In the genomic region with DNA sequence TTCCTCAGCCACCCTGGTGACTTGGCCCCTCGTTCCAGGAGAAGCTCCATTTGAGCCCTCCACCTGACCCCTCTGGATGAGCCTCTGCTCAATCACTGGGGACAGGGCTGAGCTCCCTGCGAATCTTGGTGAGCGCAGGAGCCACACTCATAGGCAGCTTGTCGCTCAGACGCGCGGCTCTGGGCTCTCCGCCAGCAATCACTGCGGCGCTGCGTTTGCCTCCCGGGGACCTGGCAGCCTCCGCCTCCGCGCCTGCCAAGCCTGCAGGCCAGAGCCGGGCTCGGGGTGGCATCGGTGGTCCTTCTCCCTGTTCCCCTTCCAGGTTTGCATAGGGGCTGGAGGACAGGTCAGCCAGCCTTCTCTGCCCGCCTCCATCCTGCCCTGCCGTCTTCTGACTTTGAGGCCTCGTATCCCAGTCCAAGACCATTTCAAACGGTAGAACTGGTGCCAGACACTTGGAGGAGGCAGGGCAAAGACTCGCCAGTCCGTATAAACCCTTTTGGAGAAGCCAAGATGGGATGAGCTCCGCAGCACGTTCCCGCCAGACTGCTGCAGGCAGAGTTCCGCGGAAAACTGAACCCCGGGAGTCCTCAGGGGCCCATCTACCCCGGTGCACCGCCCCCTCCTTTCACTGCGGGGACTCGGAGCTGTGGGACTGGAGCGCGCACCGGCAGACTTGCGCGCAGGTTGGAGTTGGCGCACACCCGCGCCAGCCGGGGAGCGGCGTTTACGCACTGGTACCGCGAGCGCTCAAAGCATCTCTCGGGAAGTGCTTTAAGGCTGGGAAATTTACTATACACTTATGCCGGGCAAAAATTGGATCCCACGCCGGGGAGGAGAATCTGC, we compare ENCODE assay signal across 8 cellular contexts. TPM values are rescaled to one million over a fixed set of nuclear protein-coding genes. Genes with fewer than 3 reads are reported as not detected.
DNase-seq lines count a peak whose midpoint lies in the region; ATAC-seq and TF ChIP-seq lines count a peak whose summit lies in the region.

No MANE protein-coding gene starts in this region.

- H3K36me3 Mint-ChIP-seq in GM23338 (ENCODE audit: low read depth) = no peaks in the 10 kb centered on the region
- H3K36me3 Mint-ChIP-seq in mesothelial cell of epicardium = no peaks in the 10 kb centered on the region

- no TSS peak for BruUV-seq in PC-3 (replicated peaks; lab: Mats Ljungman, UMichigan)

- POLR2A ChIA-PET in AG04450 (lab: Yijun Ruan, JAX) = interaction anchor here (1.8 kb wide), 1 partner anchor 406 kb away, joined by 6 read pairs; no protein-coding TSS in a partner anchor
- POLR2A ChIA-PET in PC-3 (lab: Charles Lee; ENCODE audit: unreplicated experiment) = no interaction called here

- H3K36me3 ChIP-seq in GM23338 (ENCODE audit: insufficient read depth) (no peaks in the 10 kb centered on the region), PC-3 (ENCODE audit: low read depth, low read length) (no peaks in the 10 kb centered on the region), upper lobe of right lung (no peaks in the 10 kb centered on the region)

- H3K4me2 ChIP-seq in GM23338 (peak overlapping the region; percentile 96), PC-3 (ENCODE audit: low read length) (peak overlapping the region; percentile 85)

- H3K4me1 Mint-ChIP-seq in GM23338 (peaks cover 28% of the 10 kb centered on the region), mesothelial cell of epicardium (peaks cover 17% of the 10 kb centered on the region)

- H3F3A ChIP-seq in GM23338 (replicated peaks; ENCODE audit: low read depth) (peaks cover 18% of the 10 kb centered on the region; the same call in 1 of the 2 replicates), PC-3 (ENCODE audit: low read length, unreplicated experiment) (no peaks in the 10 kb centered on the region)

- H3K9me3 Mint-ChIP-seq in GM23338 = no peaks in the 10 kb centered on the region
- no peaks in the 10 kb centered on the region for H3K9me3 Mint-ChIP-seq in mesothelial cell of epicardium

- no peak overlapping the region for H3K9ac ChIP-seq in PC-3 (ENCODE audit: low read length)

- peak overlapping the region; percentile 85 for H3K4me3 Mint-ChIP-seq in GM23338
- peak overlapping the region; percentile 71 for H3K4me3 Mint-ChIP-seq in mesothelial cell of epicardium

- ATAC-seq in GM23338 = peak; percentile 75
- peak; percentile 60 for ATAC-seq in PC-3
- peak; percentile 64 for ATAC-seq in upper lobe of right lung
- ATAC-seq in GM18867 (IDR thresholded peaks at IDR 0.05; ENCODE audit: unreplicated experiment) = no peak

- H3K4me1 ChIP-seq in GM23338 (ENCODE audit: insufficient read depth) (peaks cover 38% of the 10 kb centered on the region), PC-3 (ENCODE audit: insufficient read depth, low read length) (peaks cover 13% of the 10 kb centered on the region), upper lobe of right lung (peaks cover 12% of the 10 kb centered on the region)

- DNase-seq in AG04450 (ENCODE audit: low read depth, low spot score) = no peak
- peak; percentile 76 for DNase-seq in GM23338 (ENCODE audit: low spot score)
- DNase-seq in PC-3 = peak; percentile 52
- DNase-seq in epithelial cell of esophagus (ENCODE audit: low read depth) = peak; percentile 51
- DNase-seq in mesothelial cell of epicardium (ENCODE audit: low spot score in 2 of 2, unreplicated experiment in 2 of 2) = peak; percentile 37 to 68
- peak; percentile 81 for DNase-seq in upper lobe of right lung
- DNase-seq in SKM-1 treated with dmso at 0.1 percent for 144 hours (lab: John Stamatoyannopoulos, UW; ENCODE audit: unreplicated experiment) = no peak

- H4K20me1 ChIP-seq in GM23338 (replicated peaks; ENCODE audit: insufficient read depth) (no peaks in the 10 kb centered on the region), PC-3 (ENCODE audit: low read length) (no peaks in the 10 kb centered on the region)

- intact Hi-C loops in PC-3 (cut with micrococcal nuclease) = no loop called here
- intact Hi-C loops in upper lobe of right lung (cut with DNase I) = no loop called here

- H3K27ac ChIP-seq in AG04450 (ENCODE audit: low read depth, low read length) (no peak overlapping the region), GM23338 (ENCODE audit: low read depth) (no peak overlapping the region), PC-3 (ENCODE audit: low read length) (no peak overlapping the region), upper lobe of right lung (no peak overlapping the region)

- H2AFZ ChIP-seq in GM23338 (peak overlapping the region; percentile 98), PC-3 (ENCODE audit: low read length) (peak overlapping the region; percentile 56)

- H3K9me3 ChIP-seq in AG04450 (ENCODE audit: control insufficient read depth, insufficient read depth, low read length) (no peaks in the 10 kb centered on the region; the same call in 1 of the 2 replicates), PC-3 (ENCODE audit: low read length) (no peaks in the 10 kb centered on the region), upper lobe of right lung (no peaks in the 10 kb centered on the region)

- TF ChIP-seq CTCF in AG04450 (IDR thresholded peaks at IDR 0.05; ENCODE audit: low read depth, low read length) (no peak), GM23338 (conservative IDR thresholded peaks at IDR 0.05; ENCODE audit: low read depth in 2 of 2) (no peak), PC-3 (conservative IDR thresholded peaks at IDR 0.05; ENCODE audit: low read depth, low read length) (no peak), epithelial cell of esophagus (IDR thresholded peaks at IDR 0.05; ENCODE audit: insufficient read depth, low read depth, low read length, missing control alignments) (no peak), mesothelial cell of epicardium (IDR thresholded peaks at IDR 0.05; ENCODE audit: unreplicated experiment) (no peak), upper lobe of right lung (IDR thresholded peaks at IDR 0.05) (no peak)

- H3K27me3 ChIP-seq in AG04450 (ENCODE audit: control insufficient read depth, insufficient read depth, low read length) = peaks cover 21% of the 10 kb centered on the region
- H3K27me3 ChIP-seq in GM23338 (ENCODE audit: insufficient read depth) = peaks cover 75% of the 10 kb centered on the region
- peaks cover 84% of the 10 kb centered on the region for H3K27me3 ChIP-seq in PC-3 (ENCODE audit: low read length)
- H3K27me3 ChIP-seq in upper lobe of right lung = peaks cover 56% of the 10 kb centered on the region

- no peaks in the 10 kb centered on the region for H3K79me2 ChIP-seq in GM23338 (replicated peaks; ENCODE audit: insufficient read depth)
- H3K79me2 ChIP-seq in PC-3 (ENCODE audit: low read length) = no peaks in the 10 kb centered on the region

- no peaks in the 10 kb centered on the region for H3K9me2 ChIP-seq in GM23338 (ENCODE audit: insufficient read depth)
- no peaks in the 10 kb centered on the region for H3K9me2 ChIP-seq in PC-3 (replicated peaks; ENCODE audit: low read length)

- H3K27ac Mint-ChIP-seq in GM23338 (no peak overlapping the region), mesothelial cell of epicardium (no peak overlapping the region)

- H3K27me3 Mint-ChIP-seq in GM23338 (ENCODE audit: insufficient read depth, low read depth, poor library complexity) = peaks cover 50% of the 10 kb centered on the region
- H3K27me3 Mint-ChIP-seq in mesothelial cell of epicardium (ENCODE audit: low read depth) = peaks cover 90% of the 10 kb centered on the region

- CTCF ChIA-PET in AG04450 (lab: Charles Lee) (interaction anchor here (0.6 to 3.6 kb wide), 48 partner anchors 9 to 509 kb away, joined by 3 to 40 read pairs (median 4); no protein-coding TSS in a partner anchor), PC-3 (lab: Charles Lee) (interaction anchor here (0.8 kb wide), 1 partner anchor 41 kb away, joined by 5 read pairs; no protein-coding TSS in a partner anchor)

- H3K4me3 ChIP-seq in AG04450 (ENCODE audit: low read depth, low read length) (peak overlapping the region; percentile 62), GM23338 (peak overlapping the region; percentile 78), PC-3 (ENCODE audit: low read length) (peak overlapping the region; percentile 56), epithelial cell of esophagus (ENCODE audit: low read length) (no peak overlapping the region), upper lobe of right lung (peak overlapping the region; percentile 47)

TF ChIP-seq in GM23338, 12 proteins besides CTCF, POLR2A, EP300 and RAD21:
- TF ChIP-seq STAT1 (IDR thresholded peaks at IDR 0.05; ENCODE audit: unreplicated experiment) (no peak), NANOG (IDR thresholded peaks at IDR 0.05; ENCODE audit: borderline replicate concordance) (no peak), EZH2 (IDR thresholded peaks at IDR 0.05; ENCODE audit: low read depth, unreplicated experiment) (peak; percentile 57), JUNB (IDR thresholded peaks at IDR 0.05; ENCODE audit: unreplicated experiment) (no peak), ZNF331 (CRISPR knock-in tag; IDR thresholded peaks at IDR 0.05; ENCODE audit: low read depth) (no peak), CREB1 (CRISPR knock-in tag; IDR thresholded peaks at IDR 0.05; ENCODE audit: low read depth) (no peak)
TF ChIP-seq in GM23338: peak in this region for 1.

RNA-seq across cellular contexts. Expression of gene TACR1, which starts 1.0 kb away (rescaled TPM):
- polyA plus RNA-seq in AG04450 (2011; rRNA removed) (0.14 and 0.30 TPM in 2 replicates), GM23338 (2016; fragmentation: Nextera tagmentation; extraction: Ambion mirVana) (3.5 and 3.6 TPM in 2 replicates)
- polyA minus RNA-seq in AG04450 (2011; rRNA and poly(A)+ RNA removed) = 0.43 and 0.74 TPM in 2 replicates
- 5.6 and 7.3 TPM in 2 replicates for total RNA-seq in GM23338 (2014; rRNA removed; shearing (Covaris generic))
- total RNA-seq in PC-3 (2014; rRNA removed) (not detected in 2 replicates), mesothelial cell of epicardium (0.09 to 0.38 TPM (median 0.20 TPM) in 3 replicates), upper lobe of right lung (1.4 TPM)

Comparison
In these comparisons a context has a peak if more than half of its experiments do, and no peak if none do; other contexts are left out.
1. DNase-seq: peak in GM23338 (single experiment), PC-3 (single experiment), epithelial cell of esophagus (single experiment), mesothelial cell of epicardium (2 of 2) and upper lobe of right lung (single experiment); none in AG04450 (single experiment) and SKM-1 treated with dmso at 0.1 percent for 144 hours (single experiment).